21 cellular contexts compared by ENCODE assay signal in genomic region chr1:14220324-14220723, GRCh38.
"Had no signal": no experiment of that assay in that cellular context is flagged by ENCODE, and none has a peak within 500 bp of the region (broad histone marks: within the 10 kb centered on the region; RNA-seq: fewer than 3 reads in every experiment).

No MANE protein-coding gene starts in this region.

- H3K4me1 ChIP-seq: SJCRH30 had no signal

- H3K27ac ChIP-seq: SJCRH30 had no signal

- ATAC-seq: HepG2, SK-N-SH treated with all-trans-retinoic acid at 6 μM for 48 hours had no signal

- H3K4me3 ChIP-seq: SJCRH30 had no signal

- H3K27me3 ChIP-seq: SJCRH30 had no signal

- H3K36me3 ChIP-seq: SJCRH30 had no signal

- DNase-seq: IMR-90, Karpas-422, KG1, MM.1S, NCI-H1092 treated with DMSO at 0.1 percent for 48 hours, NCI-H1436, NCI-H187, NCI-H2029, NCI-H2081 treated with DMSO at 0.1 percent for 48 hours, NCI-H2171, NCI-H226, NCI-H446, NCI-H510A, NCI-H524 treated with DMSO at 0.1 percent for 48 hours, NCI-H69, NCI-H774, RPMI8226, SHP77 treated with DMSO at 0.1 percent for 48 hours, SJCRH30 had no signal
